Comparison of ENCODE assay signal across 8 cellular contexts in the genomic region with DNA sequence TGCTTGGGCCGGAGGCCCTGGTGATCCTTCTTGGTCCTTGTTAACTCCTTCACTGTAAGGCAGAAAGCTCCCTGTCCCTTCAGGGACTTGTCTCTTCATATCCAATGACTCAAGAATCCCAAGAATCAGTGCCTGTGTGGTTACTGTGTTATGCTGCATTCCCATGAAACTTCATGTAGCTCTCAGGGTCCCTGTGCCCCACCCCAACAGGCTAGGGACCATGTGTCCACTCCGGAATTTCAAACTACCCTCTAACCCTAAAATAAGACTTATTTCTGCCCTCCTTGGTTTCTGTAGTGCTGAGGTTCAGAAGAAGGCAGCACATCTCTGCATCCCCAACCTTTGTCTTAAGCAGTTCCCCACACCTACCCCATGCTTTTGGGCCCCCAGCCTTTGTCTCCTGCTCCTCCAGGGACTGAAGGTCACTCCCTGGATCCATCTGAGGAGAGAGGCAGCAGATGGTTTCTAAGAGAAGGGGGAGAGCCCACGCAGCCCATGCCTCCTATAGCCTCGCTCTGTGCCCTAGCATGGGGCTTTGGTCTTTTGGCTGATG. TPM values are rescaled to one million over a fixed set of nuclear protein-coding genes. Genes with fewer than 3 reads are reported as not detected.
DNase-seq lines count a peak whose midpoint lies in the region; ATAC-seq and TF ChIP-seq lines count a peak whose summit lies in the region.
"Had no signal": no experiment of that assay in that cellular context is flagged by ENCODE, and none has a peak within 500 bp of the region (broad histone marks: within the 10 kb centered on the region; RNA-seq: fewer than 3 reads in every experiment).

No MANE protein-coding gene starts in this region.

- H3K36me3 ChIP-seq in HUES6 (ENCODE audit: control insufficient read depth, insufficient read depth, low read length), result no peaks in the 10 kb centered on the region
- H3K36me3 ChIP-seq in testis (ENCODE audit: low read depth, missing control alignments), result no peaks in the 10 kb centered on the region

- no peak for TF ChIP-seq POLR2A in testis (IDR thresholded peaks at IDR 0.05)

- TF ChIP-seq CTCF in astrocyte of the cerebellum (IDR thresholded peaks at IDR 0.05; ENCODE audit: low read depth, low read length, missing control alignments) (no peak), testis (IDR thresholded peaks at IDR 0.05) (no peak)

- no peak for ATAC-seq in GM18868 (IDR thresholded peaks at IDR 0.05; ENCODE audit: unreplicated experiment)
- no peak for ATAC-seq in GM18907 (IDR thresholded peaks at IDR 0.05; ENCODE audit: unreplicated experiment)

- H3K9ac ChIP-seq in HUES6 (ENCODE audit: low read length), result no peak overlapping the region

- no peaks in the 10 kb centered on the region for H3K9me3 ChIP-seq in HUES6 (ENCODE audit: control insufficient read depth, insufficient read depth, low read depth, low read length)
- H3K9me3 ChIP-seq in testis, result no peaks in the 10 kb centered on the region

- WGBS in testis, 2 donors, result 29 to 37% methylated on average over 4 of the region's 4 CpGs

- H3K27me3 ChIP-seq in HUES6 (ENCODE audit: control insufficient read depth, insufficient read depth, low read length) (peaks cover 72% of the 10 kb centered on the region), layer of hippocampus (ENCODE audit: control insufficient read depth, insufficient read depth, low read length) (no peaks in the 10 kb centered on the region), testis (no peaks in the 10 kb centered on the region)

- in situ Hi-C loops in astrocyte of the cerebellum (cut with HindIII; ENCODE audit: low sequenced_read_pairs), result no loop called here

- intact Hi-C loops in testis (cut with DNase I; ENCODE audit: low total_unique reads), result no loop called here

- H3K4me3 ChIP-seq in HUES6 (ENCODE audit: low read depth, low read length) (peak overlapping the region; percentile 69), astrocyte of the cerebellum (ENCODE audit: low read depth, low read length) (peak overlapping the region; percentile 68), testis (peak overlapping the region; percentile 47 to 56)

- DNase-seq in astrocyte of the cerebellum (ENCODE audit: low read depth) (no peak), testis (no peak), T-helper 9 cell (no peak)

- H3K27ac ChIP-seq in HUES6 (ENCODE audit: low read depth, low read length) (no peak overlapping the region), layer of hippocampus (ENCODE audit: low read depth, low read length) (peak overlapping the region; percentile 88), testis (peak overlapping the region; percentile 72 to 83)

- peaks cover 33% of the 10 kb centered on the region for H3K4me1 ChIP-seq in HUES6 (ENCODE audit: control insufficient read depth, insufficient read depth, low read length)
- peaks cover 24% of the 10 kb centered on the region for H3K4me1 ChIP-seq in testis

RNA-seq across cellular contexts. Expression of gene MAP1A, which starts 0.5 kb away (rescaled TPM):
- total RNA-seq in testis, result 10 to 100 TPM; 17.7 to 19.1 TPM
- 11.4 TPM for polyA plus RNA-seq in testis (ENCODE audit: insufficient read depth, low read depth, low replicate concordance)
- polyA plus RNA-seq: IgD-negative memory B cell had no signal

RNA-seq across cellular contexts. Expression of gene TP53BP1, which starts 23.9 kb away (rescaled TPM):
- total RNA-seq in testis, result 100 to 1,000 TPM; 112 to 133 TPM
- 50.0 TPM for polyA plus RNA-seq in testis (ENCODE audit: insufficient read depth, low read depth, low replicate concordance)
